In the genomic region with DNA sequence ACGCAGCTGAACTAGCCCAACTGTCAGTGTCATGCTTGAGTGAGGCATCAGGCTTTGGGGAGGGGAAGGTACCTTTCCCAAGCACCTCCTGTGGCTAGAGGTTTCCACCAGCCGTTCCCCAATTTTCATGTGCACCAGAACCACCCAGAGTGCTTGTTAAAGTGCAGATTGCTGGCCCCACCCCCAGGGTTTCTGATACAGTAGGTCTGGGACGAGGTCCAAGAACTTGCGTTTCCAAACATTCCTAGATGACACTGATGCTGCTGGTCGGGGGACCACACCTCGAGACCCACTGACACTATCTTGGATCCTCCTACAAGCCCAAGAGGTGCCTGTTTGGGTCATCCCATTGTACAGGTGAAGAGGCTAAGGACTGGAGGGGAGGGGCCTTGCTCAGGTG, we compare ENCODE assay signal across 20 cellular contexts.
"Had no signal": no experiment of that assay in that cellular context is flagged by ENCODE, and none has a peak within 500 bp of the region (broad histone marks: within the 10 kb centered on the region; RNA-seq: fewer than 3 reads in every experiment).

No MANE protein-coding gene starts in this region.

- DNase-seq: activated CD4-positive, alpha-beta T cell treated with anti-CD3 and anti-CD28 coated beads, Interleukin-2, amount 50 U/mL, for 4 hours; activated CD8-positive, alpha-beta memory T cell treated with anti-CD3 and anti-CD28 coated beads, Interleukin-2, amount 10 ng/mL, durations not matched to agents 7 days and 5 days; activated naive CD8-positive, alpha-beta T cell treated with anti-CD3 and anti-CD28 coated beads, Interleukin-2, amount 50 U/mL, for 24 hours; activated T-cell treated with anti-CD3 and anti-CD28 coated beads, Interleukin-2, amount 50 U/mL, for 1 hour; foreskin fibroblast; glutamatergic neuron; left ventricle myocardium inferior; stimulated activated CD4-positive, alpha-beta T cell treated with anti-CD3 and anti-CD28 coated beads, Interleukin-4, amount 100 ng/mL, for 24 hours; stimulated activated CD8-positive, alpha-beta memory T cell treated with anti-CD3 and anti-CD28 coated beads, Interleukin-4, amount 100 ng/mL, for 48 hours; T-helper 9 cell had no signal

- H3K36me3 Mint-ChIP-seq: activated CD8-positive, alpha-beta memory T cell treated with anti-CD3 and anti-CD28 coated beads, Interleukin-2, amount 10 ng/mL, durations not matched to agents 7 days and 5 days; memory B cell; naive thymus-derived CD8-positive, alpha-beta T cell; type B pancreatic cell had no signal

- H3K27me3 ChIP-seq: ascending aorta, right atrium auricular region had no signal

- H3K4me3 ChIP-seq: ascending aorta, breast epithelium, left ventricle myocardium inferior, mucosa of descending colon, right atrium auricular region, skin epidermis had no signal

- H3K4me1 Mint-ChIP-seq: activated naive CD8-positive, alpha-beta T cell treated with anti-CD3 and anti-CD28 coated beads, Interleukin-2, amount 50 U/mL, for 24 hours had no signal

- H3K36me3 ChIP-seq: ascending aorta, breast epithelium, left ventricle myocardium inferior, right atrium auricular region had no signal

- H3K9me3 Mint-ChIP-seq: activated naive CD4-positive, alpha-beta T cell treated with anti-CD3 and anti-CD28 coated beads for 36 hours; activated naive CD8-positive, alpha-beta T cell treated with anti-CD3 and anti-CD28 coated beads, Interleukin-2, amount 50 U/mL, for 24 hours; activated T-helper 2 cell treated with anti-CD3 and anti-CD28 coated beads, Interferon-gamma antibody, Interleukin-2, Interleukin-4, amounts not matched to agents 10 μg/mL and 5 μg/mL and 100 μg/mL, durations not matched to agents 14 hours and 24 hours and 36 hours; memory B cell; naive thymus-derived CD8-positive, alpha-beta T cell; type B pancreatic cell had no signal

- H3K4me3 Mint-ChIP-seq: activated CD8-positive, alpha-beta memory T cell treated with anti-CD3 and anti-CD28 coated beads, Interleukin-2, amount 10 ng/mL, durations not matched to agents 7 days and 5 days; activated naive CD4-positive, alpha-beta T cell treated with anti-CD3 and anti-CD28 coated beads for 36 hours; activated naive CD8-positive, alpha-beta T cell treated with anti-CD3 and anti-CD28 coated beads, Interleukin-2, amount 50 U/mL, for 24 hours; naive thymus-derived CD8-positive, alpha-beta T cell; type B pancreatic cell had no signal

- H3K9me3 ChIP-seq: ascending aorta, breast epithelium, left ventricle myocardium inferior, mucosa of descending colon, right atrium auricular region had no signal

- H3K27ac ChIP-seq: ascending aorta, breast epithelium, left ventricle myocardium inferior, right atrium auricular region, skin epidermis had no signal

- H3K4me1 ChIP-seq: ascending aorta, breast epithelium had no signal

- H3K27ac Mint-ChIP-seq: activated CD8-positive, alpha-beta memory T cell treated with anti-CD3 and anti-CD28 coated beads, Interleukin-2, amount 10 ng/mL, durations not matched to agents 7 days and 5 days; activated naive CD4-positive, alpha-beta T cell treated with anti-CD3 and anti-CD28 coated beads for 36 hours; activated naive CD8-positive, alpha-beta T cell treated with anti-CD3 and anti-CD28 coated beads, Interleukin-2, amount 50 U/mL, for 24 hours; activated T-helper 2 cell treated with anti-CD3 and anti-CD28 coated beads, Interferon-gamma antibody, Interleukin-2, Interleukin-4, amounts not matched to agents 10 μg/mL and 5 μg/mL and 100 μg/mL, durations not matched to agents 14 hours and 24 hours and 36 hours; naive thymus-derived CD8-positive, alpha-beta T cell; type B pancreatic cell had no signal
